34 cellular contexts compared by ENCODE assay signal in the genomic region with DNA sequence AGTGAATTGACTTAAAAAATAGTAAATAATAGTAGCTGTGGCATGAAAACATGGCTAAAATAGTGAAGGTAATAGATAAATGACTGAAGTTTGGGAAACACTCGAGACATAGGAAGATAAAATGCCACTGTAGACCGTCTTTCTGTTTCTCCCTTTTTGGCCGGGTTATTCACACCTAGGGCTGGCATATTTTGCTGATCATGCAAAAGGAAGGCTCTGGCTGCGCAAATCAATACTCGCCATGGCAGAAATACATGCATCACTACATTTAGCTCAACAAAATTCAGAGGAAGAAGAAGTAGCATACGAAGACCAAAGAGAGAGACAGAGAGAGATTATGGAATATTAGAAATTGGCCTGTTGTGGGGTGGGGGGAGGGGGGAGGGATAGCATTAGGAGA.
"Had no signal": no experiment of that assay in that cellular context is flagged by ENCODE, and none has a peak within 500 bp of the region (broad histone marks: within the 10 kb centered on the region; RNA-seq: fewer than 3 reads in every experiment).

No MANE protein-coding gene starts in this region.

- ATAC-seq: activated naive CD4-positive, alpha-beta T cell treated with anti-CD3 and anti-CD28 coated beads, Interleukin-2, amount 50 U/mL, for 72 hours; activated naive CD8-positive, alpha-beta T cell treated with anti-CD3 and anti-CD28 coated beads, Interleukin-2, amount 50 U/mL, for 24 hours; activated T-cell treated with anti-CD3 and anti-CD28 coated beads, Interleukin-2, amount 50 U/mL, for 4 hours; activated T-cell treated with anti-CD3 and anti-CD28 coated beads, Interleukin-2, amount 50 U/mL, for 72 hours; activated T-helper 17 cell treated with anti-CD3 and anti-CD28 coated beads, Interleukin-2, amount 50 U/mL, for 72 hours; body of pancreas had no signal

- FAIRE-seq: astrocyte, bronchial epithelial cell had no signal

- DNase-seq: activated effector memory CD4-positive, alpha-beta T cell treated with anti-CD3 and anti-CD28 coated beads, Interleukin-2, amount 50 U/mL, for 16 hours; activated effector memory CD4-positive, alpha-beta T cell treated with Interleukin-2 at 50 U/mL for 16 hours; activated gamma-delta T cell; activated gamma-delta T cell treated with Interleukin-2 at 50 U/mL for 16 hours; activated naive CD4-positive, alpha-beta T cell; activated naive CD4-positive, alpha-beta T cell treated with anti-CD3 and anti-CD28 coated beads for 36 hours; activated naive CD4-positive, alpha-beta T cell treated with anti-CD3 and anti-CD28 coated beads, Interleukin-2, amount 10 ng/mL, durations not matched to agents 7 days and 5 days; activated naive CD4-positive, alpha-beta T cell treated with anti-CD3 and anti-CD28 coated beads, Interleukin-2, amount 50 U/mL, for 16 hours; activated naive CD4-positive, alpha-beta T cell treated with Interleukin-2 at 50 U/mL for 16 hours; activated naive CD8-positive, alpha-beta T cell treated with anti-CD3 and anti-CD28 coated beads for 36 hours; activated naive CD8-positive, alpha-beta T cell treated with anti-CD3 and anti-CD28 coated beads, Interleukin-2, amount 10 ng/mL, durations not matched to agents 7 days and 5 days; activated naive CD8-positive, alpha-beta T cell treated with anti-CD3 and anti-CD28 coated beads, Interleukin-2, amount 50 U/mL, for 24 hours; activated T-cell treated with anti-CD3 and anti-CD28 coated beads, Interleukin-2, amount 50 U/mL, for 1 hour; activated T-cell treated with anti-CD3 and anti-CD28 coated beads, Interleukin-2, amount 50 U/mL, for 24 hours; activated T-cell treated with anti-CD3 and anti-CD28 coated beads, Interleukin-2, amount 50 U/mL, for 4 hours; activated T-cell treated with anti-CD3 and anti-CD28 coated beads, Interleukin-2, amount 50 U/mL, for 48 hours; activated T-cell treated with anti-CD3 and anti-CD28 coated beads, Interleukin-2, amount 50 U/mL, for 72 hours; adrenal gland; amniotic stem cell; amygdala; anterior cingulate cortex; aorta; body of pancreas; brain microvascular endothelial cell; caudate nucleus; central memory CD4-positive, alpha-beta T cell; cerebellar nuclear complex had no signal

- H3K4me1 ChIP-seq: adrenal gland, ascending aorta, breast epithelium had no signal

- H3K4me3 ChIP-seq: adrenal gland, ascending aorta, body of pancreas, breast epithelium, cardiac muscle cell had no signal

- H3K27me3 ChIP-seq: adrenal gland, ascending aorta, body of pancreas, brain microvascular endothelial cell, breast epithelium, cardiac muscle cell had no signal

- H3K36me3 ChIP-seq: adrenal gland, ascending aorta, brain microvascular endothelial cell, breast epithelium, cardiac muscle cell had no signal

- H3K27ac ChIP-seq: adrenal gland, ascending aorta, body of pancreas, brain microvascular endothelial cell, breast epithelium, cardiac muscle cell had no signal

- H3K9me3 ChIP-seq: adrenal gland, ascending aorta, body of pancreas, breast epithelium had no signal
